ENCODE assay signal across 14 cellular contexts in genomic region chr1:205442051-205442721, GRCh38. TPM values are rescaled to one million over a fixed set of nuclear protein-coding genes. Genes with fewer than 3 reads are reported as not detected.
A peak's percentile ranks its signal among the peaks of the same experiment; 100 is the strongest.
DNase-seq lines count a peak whose midpoint lies in the region; ATAC-seq, FAIRE-seq and TF ChIP-seq lines count a peak whose summit lies in the region.
"Had no signal": no experiment of that assay in that cellular context is flagged by ENCODE, and none has a peak within 500 bp of the region (broad histone marks: within the 10 kb centered on the region; RNA-seq: fewer than 3 reads in every experiment).

No MANE protein-coding gene starts in this region.

- no peak for TF ChIP-seq CTCF in CD4-positive, alpha-beta T cell (IDR thresholded peaks at IDR 0.05)
- TF ChIP-seq CTCF in MCF 10A (IDR thresholded peaks at IDR 0.05; ENCODE audit: unreplicated experiment) (no peak), foreskin fibroblast (IDR thresholded peaks at IDR 0.05; ENCODE audit: low read depth, low read length) (no peak), D721Med (IDR thresholded peaks at IDR 0.05; ENCODE audit: insufficient read depth, missing control alignments) (no peak)

- no peaks in the 10 kb centered on the region for H3K9me3 ChIP-seq in CD4-positive, alpha-beta T cell (ENCODE audit: control insufficient read depth, low read length)
- H3K9me3 ChIP-seq in HUES6 (ENCODE audit: control insufficient read depth, insufficient read depth, low read depth, low read length) (no peaks in the 10 kb centered on the region), muscle layer of duodenum (ENCODE audit: control insufficient read depth in 1 of 2, low read length in 2 of 2) (no peaks in the 10 kb centered on the region)
- H3K9me3 ChIP-seq: heart left ventricle, neutrophil had no signal

- H3K27ac ChIP-seq in CD4-positive, alpha-beta T cell (ENCODE audit: low read depth, low read length), result no peak overlapping the region
- H3K27ac ChIP-seq in HUES6 (ENCODE audit: low read depth, low read length) (peak overlapping the region; percentile 28; the same call in 1 of the 2 replicates), muscle layer of duodenum (ENCODE audit: low read length) (peak overlapping the region; percentile 82)
- H3K27ac ChIP-seq: neutrophil had no signal

- peaks cover 6% of the 10 kb centered on the region for H3K27me3 Mint-ChIP-seq in CD4-positive, alpha-beta T cell
- no peaks in the 10 kb centered on the region for H3K27me3 Mint-ChIP-seq in MCF 10A (ENCODE audit: insufficient read depth, unreplicated experiment)

- H3K4me1 Mint-ChIP-seq in CD4-positive, alpha-beta T cell (ENCODE audit: low read depth), result peaks cover 26% of the 10 kb centered on the region
- peaks cover 26% of the 10 kb centered on the region for H3K4me1 Mint-ChIP-seq in MCF 10A (ENCODE audit: insufficient read depth, unreplicated experiment)

- H3K4me3 Mint-ChIP-seq in CD4-positive, alpha-beta T cell, result no peak overlapping the region
- no peak overlapping the region for H3K4me3 Mint-ChIP-seq in MCF 10A (ENCODE audit: unreplicated experiment)

- H3K36me3 ChIP-seq in HUES6 (ENCODE audit: control insufficient read depth, insufficient read depth, low read length) (no peaks in the 10 kb centered on the region), muscle layer of duodenum (ENCODE audit: control insufficient read depth in 1 of 2, insufficient read depth in 2 of 2, low read length in 2 of 2) (no peaks in the 10 kb centered on the region)
- H3K36me3 ChIP-seq: heart left ventricle, neutrophil had no signal

- ATAC-seq in CD4-positive, alpha-beta T cell (ENCODE audit: poor library complexity), result no peak
- ATAC-seq in GM18517 (IDR thresholded peaks at IDR 0.05; ENCODE audit: unreplicated experiment), result no peak
- ATAC-seq: heart left ventricle had no signal

- POLR2A ChIA-PET in CD4-positive, alpha-beta T cell (lab: Charles Lee), result interaction anchor here (1.3 kb wide), 1 partner anchor 17 kb away, joined by 3 read pairs; no protein-coding TSS in a partner anchor
- POLR2A ChIA-PET in MCF 10A (lab: Yijun Ruan, JAX), result interaction anchor here (2.5 kb wide), 1 partner anchor 36 kb away, joined by 14 read pairs; no protein-coding TSS in a partner anchor

- no peaks in the 10 kb centered on the region for H3K27me3 ChIP-seq in CD4-positive, alpha-beta T cell (ENCODE audit: control insufficient read depth, insufficient read depth, low read length)
- no peaks in the 10 kb centered on the region for H3K27me3 ChIP-seq in HUES6 (ENCODE audit: control insufficient read depth, insufficient read depth, low read length)
- H3K27me3 ChIP-seq in muscle layer of duodenum (ENCODE audit: low read depth, low read length), result no peaks in the 10 kb centered on the region
- H3K27me3 ChIP-seq: heart left ventricle had no signal

- CTCF ChIA-PET in CD4-positive, alpha-beta T cell (lab: Charles Lee), result no interaction called here
- CTCF ChIA-PET in MCF 10A (lab: Yijun Ruan, JAX), result interaction anchor here (0.6 to 7.6 kb wide), 9 partner anchors 11 to 226 kb away, joined by 3 to 110 read pairs (median 5); partner anchors contain the start of gene LEMD1

- peak overlapping the region; percentile 32 for H3K9ac ChIP-seq in HUES6 (ENCODE audit: low read length)

- peaks cover 84% of the 10 kb centered on the region for H3K4me1 ChIP-seq in HUES6 (ENCODE audit: control insufficient read depth, insufficient read depth, low read length)
- H3K4me1 ChIP-seq in muscle layer of duodenum (ENCODE audit: control insufficient read depth in 1 of 2, insufficient read depth in 2 of 2, low read length in 2 of 2), result peaks cover 14 to 42% of the 10 kb centered on the region in 2 donors

- H3K9me3 Mint-ChIP-seq in CD4-positive, alpha-beta T cell, result no peaks in the 10 kb centered on the region
- no peaks in the 10 kb centered on the region for H3K9me3 Mint-ChIP-seq in MCF 10A (ENCODE audit: unreplicated experiment)

- H3K27ac Mint-ChIP-seq in CD4-positive, alpha-beta T cell, result peak overlapping the region; percentile 90
- H3K27ac Mint-ChIP-seq in MCF 10A (ENCODE audit: low read depth, unreplicated experiment), result peak overlapping the region; percentile 77

- FAIRE-seq in D721Med (lab: Jason Lieb, UNC), result no peak

- no peaks in the 10 kb centered on the region for H3K36me3 Mint-ChIP-seq in CD4-positive, alpha-beta T cell (ENCODE audit: low read depth)
- peaks cover 4% of the 10 kb centered on the region for H3K36me3 Mint-ChIP-seq in MCF 10A (ENCODE audit: insufficient read depth, unreplicated experiment)

- no peak for DNase-seq in CD4-positive, alpha-beta T cell
- DNase-seq in MCF 10A (ENCODE audit: unreplicated experiment) (no peak), foreskin fibroblast (no peak), D721Med (ENCODE audit: insufficient read length, low spot score) (no peak), GM19240 (ENCODE audit: insufficient read length, low spot score) (no peak)
- DNase-seq: activated T-cell treated with anti-CD3 and anti-CD28 coated beads, Interleukin-2, amount 50 U/mL, for 1 hour; NCI-H2171 treated with DMSO at 0.1 percent for 48 hours had no signal

- intact Hi-C loops in CD4-positive, alpha-beta T cell (cut with DNase I, micrococcal nuclease), result loop anchor here in 1 of 2 experiments (5.0 kb wide), 1 partner anchor 45 kb away; no protein-coding TSS in a partner anchor
- intact Hi-C loops in MCF 10A (cut with micrococcal nuclease), result no loop called here

- H3K4me3 ChIP-seq in HUES6 (ENCODE audit: low read depth, low read length) (no peak overlapping the region), muscle layer of duodenum (ENCODE audit: low read depth in 1 of 2, low read length in 2 of 2) (no peak overlapping the region), foreskin fibroblast (ENCODE audit: low read depth in 1 of 2, low read length in 2 of 2) (no peak overlapping the region)
- H3K4me3 ChIP-seq: heart left ventricle had no signal

- BruUV-seq in MCF 10A (replicated peaks; lab: Mats Ljungman, UMichigan), result no TSS peak

RNA-seq across cellular contexts. Expression of gene BLACAT1, which starts 13.7 kb away (rescaled TPM):
- not detected for total RNA-seq in CD4-positive, alpha-beta T cell
- 0.72 and 1.1 TPM in 2 replicates for total RNA-seq in MCF 10A (2022)
- total RNA-seq: chondrocyte, urinary bladder had no signal

RNA-seq across cellular contexts. Expression of gene LEMD1, which starts 20.3 kb away (rescaled TPM):
- total RNA-seq in CD4-positive, alpha-beta T cell, result not detected
- total RNA-seq in MCF 10A (2022), result 1.4 TPM in 2 replicates
- total RNA-seq: chondrocyte, urinary bladder had no signal
